8 cellular contexts compared by ENCODE assay signal in genomic region chr14:97218713-97219355, GRCh38.
DNase-seq lines count a peak whose midpoint lies in the region; ATAC-seq, FAIRE-seq and TF ChIP-seq lines count a peak whose summit lies in the region.

No MANE protein-coding gene starts in this region.

- H3K27ac Mint-ChIP-seq in CD4-positive, alpha-beta T cell = no peak overlapping the region
- no peak overlapping the region for H3K27ac Mint-ChIP-seq in activated B cell treated with CpG ODN at 0.5 μM for 24 hours
- H3K27ac Mint-ChIP-seq in endothelial cell (ENCODE audit: unreplicated experiment) = no peak overlapping the region

- no peak overlapping the region for H3K27ac ChIP-seq in CD4-positive, alpha-beta T cell (ENCODE audit: low read depth, low read length)

- CTCF ChIA-PET in CD4-positive, alpha-beta T cell (lab: Charles Lee) = interaction anchor here (0.6 to 0.7 kb wide), 2 partner anchors 78 to 288 kb away, joined by 3 read pairs; no protein-coding TSS in a partner anchor
- CTCF ChIA-PET in activated B cell treated with CpG ODN at 0.5 μM for 24 hours (lab: Charles Lee) = no interaction called here

- peak in 7 of 10 experiments; percentile 2 to 44 (median 13) for DNase-seq in CD4-positive, alpha-beta T cell
- DNase-seq in activated B cell treated with CpG ODN at 0.5 μM for 24 hours = no peak
- peak; percentile 50 for DNase-seq in endothelial cell (ENCODE audit: low spot score)
- peak; percentile 17 for DNase-seq in pons (ENCODE audit: low spot score)
- no peak for DNase-seq in GM12891 (ENCODE audit: insufficient read length, low spot score)
- no peak for DNase-seq in 8988T
- DNase-seq in occipital lobe (lab: John Stamatoyannopoulos, UW) = no peak

- peak; percentile 26 for ATAC-seq in CD4-positive, alpha-beta T cell (ENCODE audit: poor library complexity)
- ATAC-seq in activated B cell treated with CpG ODN at 0.5 μM for 24 hours (ENCODE audit: low read depth) (no peak), GM18517 (IDR thresholded peaks at IDR 0.05; ENCODE audit: unreplicated experiment) (no peak)

- TF ChIP-seq CTCF in CD4-positive, alpha-beta T cell (IDR thresholded peaks at IDR 0.05) = no peak
- TF ChIP-seq CTCF in activated B cell treated with CpG ODN at 0.5 μM for 24 hours (IDR thresholded peaks at IDR 0.05) = no peak
- no peak for TF ChIP-seq CTCF in endothelial cell (IDR thresholded peaks at IDR 0.05; ENCODE audit: unreplicated experiment)

- no peak for FAIRE-seq in GM12891 (lab: Jason Lieb, UNC)

- H3K4me3 Mint-ChIP-seq in CD4-positive, alpha-beta T cell = peak overlapping the region; percentile 91
- H3K4me3 Mint-ChIP-seq in activated B cell treated with CpG ODN at 0.5 μM for 24 hours = peak overlapping the region; percentile 32
- H3K4me3 Mint-ChIP-seq in endothelial cell (ENCODE audit: unreplicated experiment) = no peak overlapping the region

- POLR2A ChIA-PET in CD4-positive, alpha-beta T cell (lab: Charles Lee) = interaction anchor here (0.6 to 1.5 kb wide), 3 partner anchors 34 to 983 kb away, joined by 3 read pairs; no protein-coding TSS in a partner anchor
- POLR2A ChIA-PET in activated B cell treated with CpG ODN at 0.5 μM for 24 hours (lab: Charles Lee) = no interaction called here

- H3K9me3 Mint-ChIP-seq in CD4-positive, alpha-beta T cell = no peaks in the 10 kb centered on the region
- H3K9me3 Mint-ChIP-seq in activated B cell treated with CpG ODN at 0.5 μM for 24 hours = peaks cover 2% of the 10 kb centered on the region
- no peaks in the 10 kb centered on the region for H3K9me3 Mint-ChIP-seq in endothelial cell (ENCODE audit: unreplicated experiment)

- H3K27me3 ChIP-seq in CD4-positive, alpha-beta T cell (ENCODE audit: control insufficient read depth, insufficient read depth, low read length) = no peaks in the 10 kb centered on the region

- H3K27me3 Mint-ChIP-seq in CD4-positive, alpha-beta T cell = peaks cover 18% of the 10 kb centered on the region
- H3K27me3 Mint-ChIP-seq in activated B cell treated with CpG ODN at 0.5 μM for 24 hours (peaks cover 42% of the 10 kb centered on the region), endothelial cell (ENCODE audit: unreplicated experiment) (peaks cover 4% of the 10 kb centered on the region)

- TF ChIP-seq POLR2A in GM12891 (IDR thresholded peaks at IDR 0.05; ENCODE audit: low read depth, low read length) = no peak

- peaks cover 33% of the 10 kb centered on the region for H3K4me1 Mint-ChIP-seq in CD4-positive, alpha-beta T cell (ENCODE audit: low read depth)
- H3K4me1 Mint-ChIP-seq in activated B cell treated with CpG ODN at 0.5 μM for 24 hours (peaks cover 4% of the 10 kb centered on the region), endothelial cell (ENCODE audit: unreplicated experiment) (peaks cover 14% of the 10 kb centered on the region)

- H3K9me3 ChIP-seq in CD4-positive, alpha-beta T cell (ENCODE audit: control insufficient read depth, low read length) = no peaks in the 10 kb centered on the region

- intact Hi-C loops in CD4-positive, alpha-beta T cell (cut with DNase I, micrococcal nuclease) = no loop called here
- intact Hi-C loops in activated B cell treated with CpG ODN at 0.5 μM for 24 hours (cut with micrococcal nuclease) = no loop called here

- no peaks in the 10 kb centered on the region for H3K36me3 Mint-ChIP-seq in CD4-positive, alpha-beta T cell (ENCODE audit: low read depth)
- H3K36me3 Mint-ChIP-seq in activated B cell treated with CpG ODN at 0.5 μM for 24 hours (ENCODE audit: low read depth) (no peaks in the 10 kb centered on the region), endothelial cell (ENCODE audit: low read depth, unreplicated experiment) (peaks cover 5% of the 10 kb centered on the region)

TF ChIP-seq in GM12891, 5 proteins besides CTCF, POLR2A, EP300 and RAD21:
- no peak for TF ChIP-seq SPI1 (IDR thresholded peaks at IDR 0.05; ENCODE audit: low read depth, low read length)
- TF ChIP-seq POU2F2 (IDR thresholded peaks at IDR 0.05; ENCODE audit: low read depth, low read length) = no peak
- TF ChIP-seq TAF1 (IDR thresholded peaks at IDR 0.05; ENCODE audit: low read depth, low read length) = no peak
- TF ChIP-seq POLR2AphosphoS5 (IDR thresholded peaks at IDR 0.05; ENCODE audit: low read depth, low read length) = no peak

Comparison
In these comparisons a context has a peak if more than half of its experiments do, and no peak if none do; other contexts are left out.
1. DNase-seq: peak in CD4-positive, alpha-beta T cell (7 of 10), endothelial cell (single experiment) and pons (single experiment); none in activated B cell treated with CpG ODN at 0.5 μM for 24 hours (single experiment), GM12891 (single experiment), 8988T (single experiment) and occipital lobe (single experiment).